ENCODE assay signal across 1 cellular context in the genomic region with DNA sequence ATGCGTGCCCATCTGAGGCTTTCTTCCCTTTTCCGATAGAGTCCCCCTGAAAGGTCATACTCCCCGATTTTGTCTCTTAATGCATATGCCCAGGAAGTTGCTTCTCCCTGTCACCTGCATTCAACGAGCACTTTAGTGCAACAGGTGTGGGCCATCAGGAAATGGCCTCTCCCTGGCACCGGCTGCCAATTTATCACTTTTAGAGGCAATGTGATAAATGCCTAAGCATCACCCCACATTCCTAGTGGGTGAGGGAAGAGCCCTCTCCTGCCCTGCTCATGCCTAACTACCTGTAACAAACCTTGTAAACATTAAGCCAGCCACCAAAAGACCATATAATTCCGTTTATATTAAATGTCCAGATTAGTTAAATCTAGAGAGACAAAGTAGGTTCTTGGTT.
TF ChIP-seq lines count a peak whose summit lies in the region.

No MANE protein-coding gene starts in this region.

TF ChIP-seq in K562, 482 proteins besides CTCF, POLR2A, EP300 and RAD21 (continued from another document):
- TF ChIP-seq NCOR1 (IDR thresholded peaks at IDR 0.05) (no peak), MCM3 (IDR thresholded peaks at IDR 0.05) (no peak), PHB (CRISPR knock-in tag; IDR thresholded peaks at IDR 0.05) (no peak), NCOA4 (IDR thresholded peaks at IDR 0.05; ENCODE audit: partially characterized antibody) (no peak), ZNF384 (IDR thresholded peaks at IDR 0.05; ENCODE audit: low read depth, low read length) (no peak), SMC3 (conservative IDR thresholded peaks at IDR 0.05; ENCODE audit: insufficient read depth, low read depth, low read length) (no peak), ESRRA (IDR thresholded peaks at IDR 0.05; ENCODE audit: borderline replicate concordance, low read depth) (no peak), ZNF561 (CRISPR knock-in tag; conservative IDR thresholded peaks at IDR 0.05) (no peak), DNMT1 (IDR thresholded peaks at IDR 0.05) (no peak), ZKSCAN1 (IDR thresholded peaks at IDR 0.05; ENCODE audit: low read depth, low read length) (no peak), TFAM (CRISPR knock-in tag; conservative IDR thresholded peaks at IDR 0.05) (no peak), GABPA (tag; conservative IDR thresholded peaks at IDR 0.05; ENCODE audit: low read depth) (no peak), RBM22 (IDR thresholded peaks at IDR 0.05; ENCODE audit: low read depth, low read length, poor library complexity, severe bottlenecking) (no peak)
- TF ChIP-seq, protein P1, sequence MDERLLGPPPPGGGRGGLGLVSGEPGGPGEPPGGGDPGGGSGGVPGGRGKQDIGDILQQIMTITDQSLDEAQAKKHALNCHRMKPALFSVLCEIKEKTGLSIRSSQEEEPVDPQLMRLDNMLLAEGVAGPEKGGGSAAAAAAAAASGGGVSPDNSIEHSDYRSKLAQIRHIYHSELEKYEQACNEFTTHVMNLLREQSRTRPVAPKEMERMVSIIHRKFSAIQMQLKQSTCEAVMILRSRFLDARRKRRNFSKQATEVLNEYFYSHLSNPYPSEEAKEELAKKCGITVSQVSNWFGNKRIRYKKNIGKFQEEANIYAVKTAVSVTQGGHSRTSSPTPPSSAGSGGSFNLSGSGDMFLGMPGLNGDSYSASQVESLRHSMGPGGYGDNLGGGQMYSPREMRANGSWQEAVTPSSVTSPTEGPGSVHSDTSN (CRISPR knock-in tag; IDR thresholded peaks at IDR 0.05; ENCODE audit: low read depth), result no peak
- TF ChIP-seq, protein P1 (tag; conservative IDR thresholded peaks at IDR 0.05; ENCODE audit: low read depth), result no peak
